Comparison of ENCODE assay signal across 8 cellular contexts in genomic region chr1:234611153-234611798, GRCh38. TPM values are rescaled to one million over a fixed set of nuclear protein-coding genes. Genes with fewer than 3 reads are reported as not detected.
A peak's percentile ranks its signal among the peaks of the same experiment; 100 is the strongest.
DNase-seq lines count a peak whose midpoint lies in the region; ATAC-seq and TF ChIP-seq lines count a peak whose summit lies in the region.

No MANE protein-coding gene starts in this region.

- no peak for TF ChIP-seq CTCF in type B pancreatic cell (conservative IDR thresholded peaks at IDR 0.05)

- no peaks in the 10 kb centered on the region for H3K9me3 Mint-ChIP-seq in T-cell
- no peaks in the 10 kb centered on the region for H3K9me3 Mint-ChIP-seq in memory B cell
- H3K9me3 Mint-ChIP-seq in type B pancreatic cell, result no peaks in the 10 kb centered on the region

- DNase-seq in ACHN (peak; percentile 92), NCI-H187 (lab: John Stamatoyannopoulos, UW) (peak; percentile 48 to 51), T-cell (peak in 28 of 34 experiments; percentile 50 to 79 (median 66)), memory B cell (ENCODE audit: low spot score in 2 of 2) (peak in 1 of 2 donors; percentile 73), type B pancreatic cell (ENCODE audit: extremely low spot score, unreplicated experiment) (no peak)

- H3K4me1 Mint-ChIP-seq in T-cell, result peaks cover 42 to 53% (median 45%) of the 10 kb centered on the region in 3 donors
- peaks cover 33% of the 10 kb centered on the region for H3K4me1 Mint-ChIP-seq in memory B cell
- H3K4me1 Mint-ChIP-seq in type B pancreatic cell (ENCODE audit: unreplicated experiment), result peaks cover 36% of the 10 kb centered on the region

- in situ Hi-C loops in ACHN (cut with HindIII; ENCODE audit: low pct_ligation_motif_present, low pct_unique_long_range_greater_than_20kb, low sequenced_read_pairs), result no loop called here

- H3K36me3 Mint-ChIP-seq in T-cell (peaks cover 18% of the 10 kb centered on the region), memory B cell (peaks cover 12% of the 10 kb centered on the region), type B pancreatic cell (peaks cover 24% of the 10 kb centered on the region)

- peaks cover 32% of the 10 kb centered on the region for H3K4me1 ChIP-seq in ectodermal cell (ENCODE audit: control insufficient read depth, insufficient read depth, low read length)

- H3K4me3 Mint-ChIP-seq in T-cell (peak overlapping the region; percentile 83 to 87 (median 84)), memory B cell (peak overlapping the region; percentile 90), type B pancreatic cell (peak overlapping the region; percentile 96)

- H3K27me3 Mint-ChIP-seq in T-cell (no peaks in the 10 kb centered on the region), memory B cell (no peaks in the 10 kb centered on the region), type B pancreatic cell (peaks cover 8% of the 10 kb centered on the region)

- H3K36me3 ChIP-seq in ectodermal cell (ENCODE audit: control insufficient read depth, insufficient read depth, low read length), result peaks cover 5% of the 10 kb centered on the region

- H3K27ac Mint-ChIP-seq in T-cell (peak overlapping the region; percentile 100), memory B cell (peak overlapping the region; percentile 100), type B pancreatic cell (peak overlapping the region; percentile 99)

- peak overlapping the region; percentile 60 for H3K4me3 ChIP-seq in ectodermal cell (ENCODE audit: insufficient read depth, low read depth, low read length)

- no peaks in the 10 kb centered on the region for H3K27me3 ChIP-seq in ectodermal cell (ENCODE audit: control insufficient read depth, insufficient read depth, low read length, poor library complexity, severe bottlenecking)

- POLR2A ChIA-PET in T-cell (lab: Charles Lee), result interaction anchor here (0.5 to 5.8 kb wide), 32 partner anchors 8 to 894 kb away, joined by 3 to 150 read pairs (median 4); partner anchors contain the start of genes COA6 (in 2 of the 2) and GGPS1 (in 1 of the 2)

- H3K9me3 ChIP-seq in ectodermal cell (ENCODE audit: control insufficient read depth, low read length), result no peaks in the 10 kb centered on the region

- CTCF ChIA-PET in T-cell (lab: Charles Lee), result interaction anchor here (0.7 to 5.3 kb wide), 11 partner anchors 12 to 894 kb away, joined by 3 to 55 read pairs (median 4); partner anchors contain the start of gene B3GALNT2 (in 1 of the 2)

- H3K27ac ChIP-seq in ectodermal cell (ENCODE audit: insufficient read depth, low read depth, low read length, poor library complexity, severe bottlenecking), result peak overlapping the region; percentile 91

- ATAC-seq in GM18502 (IDR thresholded peaks at IDR 0.05; ENCODE audit: poor library complexity, unreplicated experiment), result peak; percentile 27
- ATAC-seq in HG02973 (IDR thresholded peaks at IDR 0.05; ENCODE audit: unreplicated experiment), result peak; percentile 23
- peak; percentile 49 to 52 (median 52) for ATAC-seq in T-cell (replicated peaks in 1 of 4)
- peak; percentile 37 for ATAC-seq in memory B cell (ENCODE audit: low read depth)

- 6 to 7% methylated on average over 30 of the region's 30 CpGs for WGBS in ectodermal cell, 2 experiments

RNA-seq across cellular contexts. Expression of gene IRF2BP2, which starts 1.3 kb away (rescaled TPM):
- total RNA-seq in T-cell (100 to 1,000 TPM; 141 to 406 (median 163) TPM), type B pancreatic cell (ENCODE audit: low replicate concordance) (181 and 202 TPM in 2 replicates)
- 56.3 TPM for polyA plus RNA-seq in ectodermal cell (2013, experiment 1 of 4)
- polyA plus RNA-seq in ectodermal cell (2013, experiment 2 of 4), result 39.8 TPM
- polyA plus RNA-seq in ectodermal cell (2013, experiment 3 of 4), result 41.4 TPM
- polyA plus RNA-seq in ectodermal cell (2013, experiment 4 of 4), result 51.6 TPM
